ENCODE assay signal across 1 cellular context in genomic region chr11:33182246-33182878, GRCh38.
TF ChIP-seq lines count a peak whose summit lies in the region.

No MANE protein-coding gene starts in this region.

TF ChIP-seq in A549, 52 proteins besides CTCF, POLR2A, EP300 and RAD21 (continued from another document):
- no peak for TF ChIP-seq ELK1 (IDR thresholded peaks at IDR 0.05; ENCODE audit: low read depth, low read length)
- TF ChIP-seq RNF2 (IDR thresholded peaks at IDR 0.05; ENCODE audit: borderline replicate concordance, low read depth), result no peak
- no peak for TF ChIP-seq TFCP2L1 (CRISPR knock-in tag; IDR thresholded peaks at IDR 0.05)
- TF ChIP-seq FOSL2 (IDR thresholded peaks at IDR 0.05), result no peak
- TF ChIP-seq FOSL2 (CRISPR knock-in tag; IDR thresholded peaks at IDR 0.05), result no peak
